In the genomic region with DNA sequence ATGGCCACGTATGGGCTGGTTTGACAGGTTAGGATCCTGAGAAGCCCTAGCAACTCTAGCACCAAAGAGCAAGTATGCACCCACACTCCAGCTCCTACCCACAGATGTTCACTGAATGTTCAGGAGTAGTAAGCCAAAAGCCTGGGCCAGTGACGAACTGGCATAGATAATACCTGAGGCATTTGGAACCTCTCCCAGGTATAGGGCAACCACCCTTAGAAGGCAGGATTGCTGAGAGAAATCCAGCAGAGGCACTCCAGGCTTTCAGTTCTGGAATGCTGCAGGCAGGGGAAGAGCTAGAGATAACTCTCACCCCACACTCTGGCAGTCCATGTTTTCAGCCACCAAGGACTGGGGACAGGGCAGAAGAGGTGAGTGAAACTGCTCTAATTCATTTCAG, we compare ENCODE assay signal across 7 cellular contexts. TPM values are rescaled to one million over a fixed set of nuclear protein-coding genes. Genes with fewer than 3 reads are reported as not detected.
DNase-seq lines count a peak whose midpoint lies in the region; ATAC-seq, FAIRE-seq and TF ChIP-seq lines count a peak whose summit lies in the region.
"Not testable (repeated sequence)": the region's sequence is repeated elsewhere in the genome, so short reads cannot be mapped to it uniquely, and the experiment has no call there.

No MANE protein-coding gene starts in this region.

- H3K27ac ChIP-seq in foreskin keratinocyte; HepG2 (ENCODE audit: extremely low read length, insufficient read depth, low read length); upper lobe of right lung: not testable (repeated sequence)
- H3K27ac ChIP-seq in heart left ventricle, result peak overlapping the region in 4 of 12 donors; percentile 1 to 62 (median 24)

- intact Hi-C loops in heart left ventricle (cut with DNase I); left ventricle myocardium superior (cut with micrococcal nuclease); HepG2 (cut with micrococcal nuclease; ENCODE audit: unreplicated experiment); upper lobe of right lung (cut with DNase I): not testable (repeated sequence)

- TF ChIP-seq EP300 in HepG2 (IDR thresholded peaks at IDR 0.05; ENCODE audit: low read depth in 2 of 2, low read length in 2 of 2); HepG2 (CRISPR knock-in tag; IDR thresholded peaks at IDR 0.05; ENCODE audit: borderline replicate concordance): not testable (repeated sequence)

- not testable (repeated sequence) for H3K4me3 Mint-ChIP-seq in nephron progenitor cell

- not testable (repeated sequence) for TF ChIP-seq RAD21 in HepG2 (CRISPR knock-in tag; IDR thresholded peaks at IDR 0.05)

- not testable (repeated sequence) for FAIRE-seq in HepG2 (lab: Jason Lieb, UNC)

- H3K27me3 ChIP-seq in Loucy (ENCODE audit: insufficient read depth, low read length, poor library complexity, severe bottlenecking); foreskin keratinocyte; heart left ventricle; HepG2 (ENCODE audit: control insufficient read depth in 1 of 2, insufficient read depth in 2 of 2, low read length in 2 of 2); upper lobe of right lung: not testable (repeated sequence)

- peaks cover 76% of the 10 kb centered on the region for H3K36me3 Mint-ChIP-seq in nephron progenitor cell (ENCODE audit: low read depth)

- H3K9ac ChIP-seq in Loucy (ENCODE audit: low read depth, low read length, poor library complexity, severe bottlenecking); HepG2 (ENCODE audit: insufficient read depth, low read depth, low read length): not testable (repeated sequence)

- ATAC-seq in foreskin keratinocyte (peak; percentile 55), heart left ventricle (peak; percentile 81 to 95 (median 84)), left ventricle myocardium superior (peak; percentile 96), HepG2 (peak; percentile 82), upper lobe of right lung (peak; percentile 40)

- DNase-seq in foreskin keratinocyte (peak in 1 of 2 donors; percentile 27), heart left ventricle (peak in 1 of 5 donors; percentile 25)
- not testable (repeated sequence) for DNase-seq in left ventricle myocardium superior; HepG2 (ENCODE audit: low spot score); nephron progenitor cell; upper lobe of right lung

- H3K4me3 ChIP-seq in Loucy (ENCODE audit: low read length, poor library complexity, severe bottlenecking); heart left ventricle; HepG2 (replicated peaks in 1 of 3; ENCODE audit: insufficient read depth in 1 of 3, low read depth in 2 of 3, low read length in 3 of 3); upper lobe of right lung: not testable (repeated sequence)

- CTCF ChIA-PET in HepG2 (lab: Yijun Ruan, JAX; ENCODE audit: low intra/inter-chr PET ratio, low total read pairs), result not testable (repeated sequence)

- peak overlapping the region; percentile 25 for H3K27ac Mint-ChIP-seq in nephron progenitor cell

- not testable (repeated sequence) for H3F3A ChIP-seq in Loucy (ENCODE audit: low read depth)

- H3K9me3 ChIP-seq in Loucy (ENCODE audit: insufficient read depth, low read depth, low read length); HepG2 (ENCODE audit: low read length); upper lobe of right lung: not testable (repeated sequence)
- H3K9me3 ChIP-seq in heart left ventricle, result peaks cover 0 to 20% (median 6%) of the 10 kb centered on the region in 12 donors

- H2AFZ ChIP-seq in Loucy (ENCODE audit: low read length); HepG2 (ENCODE audit: low read length): not testable (repeated sequence)

- H3K9me3 Mint-ChIP-seq in nephron progenitor cell, result peaks cover 30% of the 10 kb centered on the region

- H3K79me2 ChIP-seq in Loucy (ENCODE audit: insufficient read depth, low read length); HepG2 (ENCODE audit: insufficient read depth, low read length): not testable (repeated sequence)

- TF ChIP-seq CTCF in Loucy (conservative IDR thresholded peaks at IDR 0.05; ENCODE audit: low read length); foreskin keratinocyte (conservative IDR thresholded peaks at IDR 0.05); heart left ventricle (IDR thresholded peaks at IDR 0.05); HepG2 (CRISPR knock-in tag; IDR thresholded peaks at IDR 0.05); nephron progenitor cell (IDR thresholded peaks at IDR 0.05); upper lobe of right lung (IDR thresholded peaks at IDR 0.05): not testable (repeated sequence)

- not testable (repeated sequence) for H3K4me1 ChIP-seq in Loucy (ENCODE audit: insufficient read depth, low read length, poor library complexity, severe bottlenecking); foreskin keratinocyte; HepG2 (ENCODE audit: insufficient read depth, low read length); upper lobe of right lung
- peaks cover 0 to 16% (median 3%) of the 10 kb centered on the region in 12 donors for H3K4me1 ChIP-seq in heart left ventricle

- in situ Hi-C loops in HepG2 (cut with HindIII; ENCODE audit: extremely low pct_ligation_motif_present, low pct_unique_long_range_greater_than_20kb), result not testable (repeated sequence)

- peak overlapping the region; percentile 47 for H3K4me2 ChIP-seq in Loucy (ENCODE audit: low read depth, low read length, poor library complexity, severe bottlenecking)
- not testable (repeated sequence) for H3K4me2 ChIP-seq in HepG2 (ENCODE audit: low read depth, low read length)

- not testable (repeated sequence) for TF ChIP-seq POLR2A in heart left ventricle (IDR thresholded peaks at IDR 0.05); HepG2 (IDR thresholded peaks at IDR 0.05; ENCODE audit: insufficient read depth in 1 of 2, low read depth in 2 of 2, low read length in 2 of 2)

- H3K27me3 Mint-ChIP-seq in nephron progenitor cell (ENCODE audit: low read depth, poor library complexity), result not testable (repeated sequence)

- not testable (repeated sequence) for H3K9me2 ChIP-seq in Loucy (replicated peaks; ENCODE audit: low read depth, low read length)

- POLR2A ChIA-PET in HepG2 (lab: Yijun Ruan, JAX), result not testable (repeated sequence)

- WGBS in heart left ventricle, 4 donors, result 54 to 65% (median 61%) methylated on average over 2 of the region's 2 CpGs
- WGBS in HepG2 (ENCODE audit: low lambda C conversion rate), result 100% methylated on average over 2 of the region's 2 CpGs

- not testable (repeated sequence) for H3K4me1 Mint-ChIP-seq in nephron progenitor cell

- H3K36me3 ChIP-seq in Loucy (ENCODE audit: insufficient read depth, low read length); heart left ventricle; HepG2 (replicated peaks in 1 of 2; ENCODE audit: control insufficient read depth in 1 of 2, insufficient read depth in 2 of 2, low read length in 2 of 2); upper lobe of right lung: not testable (repeated sequence)

- BruUV-seq in HepG2 (replicated peaks; lab: Mats Ljungman, UMichigan), result not testable (repeated sequence)

- not testable (repeated sequence) for H4K20me1 ChIP-seq in Loucy (ENCODE audit: insufficient read depth, low read length, poor library complexity, severe bottlenecking); HepG2 (ENCODE audit: insufficient read depth, low read length)

RNA-seq across cellular contexts. Expression of a gene that starts 39.4 kb away (rescaled TPM):
- total RNA-seq in foreskin keratinocyte (22.1 and 23.9 TPM in 2 replicates), heart left ventricle (10 to 100 TPM in 6 of 9 donors, 1 to 10 TPM in 3; 7.1 to 17.7 (median 10.3) TPM), left ventricle myocardium superior (12.1 TPM), HepG2 (2016; rRNA removed; fragmentation: Illumina TruSeq; extraction: Trizol) (53.7 and 79.4 TPM in 2 replicates), upper lobe of right lung (23.7 TPM)
- polyA plus RNA-seq in foreskin keratinocyte (7.0 and 9.3 TPM in 2 replicates), heart left ventricle (10 to 100 TPM in 1 of 2 donors, 1 to 10 TPM in 1; 4.3 to 16.6 TPM), HepG2 (2011; rRNA removed) (22.6 and 25.7 TPM in 2 replicates)
- 27.4 and 29.8 TPM in 2 replicates for total RNA-seq in HepG2 (2016; cell fraction: cytosol; rRNA removed; fragmentation: Illumina TruSeq; extraction: Trizol; ENCODE audit: low read depth)
- 54.2 and 78.8 TPM in 2 replicates for total RNA-seq in HepG2 (2016; cell fraction: insoluble cytoplasmic fraction; rRNA removed; fragmentation: Illumina TruSeq; extraction: Trizol)
- 64.3 and 72.7 TPM in 2 replicates for total RNA-seq in HepG2 (2016; cell fraction: membrane; rRNA removed; fragmentation: Illumina TruSeq; extraction: Trizol)
- total RNA-seq in HepG2 (2016; cell fraction: nucleus; rRNA removed; fragmentation: Illumina TruSeq; extraction: Trizol), result 45.4 and 47.2 TPM in 2 replicates
- polyA plus RNA-seq in HepG2 (2011; cell fraction: cytosol; rRNA removed), result 9.1 and 15.2 TPM in 2 replicates
- polyA plus RNA-seq in HepG2 (2011; cell fraction: nucleus; rRNA removed), result 11.8 and 16.3 TPM in 2 replicates
- polyA plus RNA-seq in HepG2 (2012), result 32.6 and 35.2 TPM in 2 replicates
- 12.4 and 15.4 TPM in 2 replicates for polyA plus RNA-seq in HepG2 (2016; cell fraction: cytosol; fragmentation: Illumina TruSeq; extraction: Trizol; ENCODE audit: low read depth)
- 46.3 and 51.5 TPM in 2 replicates for polyA plus RNA-seq in HepG2 (2016; cell fraction: insoluble cytoplasmic fraction; fragmentation: Illumina TruSeq; extraction: Trizol; ENCODE audit: low read depth)
- 29.5 and 30.4 TPM in 2 replicates for polyA plus RNA-seq in HepG2 (2016; cell fraction: membrane; fragmentation: Illumina TruSeq; extraction: Trizol; ENCODE audit: low read depth)
- polyA plus RNA-seq in HepG2 (2016; cell fraction: nucleus; fragmentation: Illumina TruSeq; extraction: Trizol; ENCODE audit: insufficient read depth, low read depth), result 45.4 and 46.0 TPM in 2 replicates
- 12.5 and 21.0 TPM in 2 replicates for polyA minus RNA-seq in HepG2 (2011; rRNA and poly(A)+ RNA removed; ENCODE audit: low replicate concordance)
- polyA minus RNA-seq in HepG2 (2011; cell fraction: cytosol; rRNA and poly(A)+ RNA removed), result 22.2 and 26.3 TPM in 2 replicates
- 45.1 and 52.1 TPM in 2 replicates for polyA minus RNA-seq in HepG2 (2011; cell fraction: nucleus; rRNA and poly(A)+ RNA removed)

RNA-seq across cellular contexts. Expression of a gene that starts 39.8 kb away (rescaled TPM):
- total RNA-seq in foreskin keratinocyte (98.1 and 120 TPM in 2 replicates), heart left ventricle (100 to 1,000 TPM in 7 of 9 donors, 10 to 100 TPM in 2; 93.0 to 138 (median 115) TPM), left ventricle myocardium superior (106 TPM), HepG2 (2016; rRNA removed; fragmentation: Illumina TruSeq; extraction: Trizol) (798 and 1,108 TPM in 2 replicates), upper lobe of right lung (120 TPM)
- polyA plus RNA-seq in foreskin keratinocyte (42.4 and 61.8 TPM in 2 replicates), heart left ventricle (10 to 100 TPM; 42.9 to 88.5 TPM), HepG2 (2011; rRNA removed) (286 and 301 TPM in 2 replicates)
- total RNA-seq in HepG2 (2016; cell fraction: cytosol; rRNA removed; fragmentation: Illumina TruSeq; extraction: Trizol; ENCODE audit: low read depth), result 64.0 and 73.9 TPM in 2 replicates
- total RNA-seq in HepG2 (2016; cell fraction: insoluble cytoplasmic fraction; rRNA removed; fragmentation: Illumina TruSeq; extraction: Trizol), result 786 and 1,126 TPM in 2 replicates
- total RNA-seq in HepG2 (2016; cell fraction: membrane; rRNA removed; fragmentation: Illumina TruSeq; extraction: Trizol), result 188 and 209 TPM in 2 replicates
- 366 and 405 TPM in 2 replicates for total RNA-seq in HepG2 (2016; cell fraction: nucleus; rRNA removed; fragmentation: Illumina TruSeq; extraction: Trizol)
- polyA plus RNA-seq in HepG2 (2011; cell fraction: cytosol; rRNA removed), result 188 and 249 TPM in 2 replicates
- 143 and 202 TPM in 2 replicates for polyA plus RNA-seq in HepG2 (2011; cell fraction: nucleus; rRNA removed)
- polyA plus RNA-seq in HepG2 (2012), result 464 and 581 TPM in 2 replicates
- 39.0 and 41.7 TPM in 2 replicates for polyA plus RNA-seq in HepG2 (2016; cell fraction: cytosol; fragmentation: Illumina TruSeq; extraction: Trizol; ENCODE audit: low read depth)
- polyA plus RNA-seq in HepG2 (2016; cell fraction: insoluble cytoplasmic fraction; fragmentation: Illumina TruSeq; extraction: Trizol; ENCODE audit: low read depth), result 924 and 945 TPM in 2 replicates
- 110 and 122 TPM in 2 replicates for polyA plus RNA-seq in HepG2 (2016; cell fraction: membrane; fragmentation: Illumina TruSeq; extraction: Trizol; ENCODE audit: low read depth)
- 429 and 441 TPM in 2 replicates for polyA plus RNA-seq in HepG2 (2016; cell fraction: nucleus; fragmentation: Illumina TruSeq; extraction: Trizol; ENCODE audit: insufficient read depth, low read depth)
- polyA minus RNA-seq in HepG2 (2011; rRNA and poly(A)+ RNA removed; ENCODE audit: low replicate concordance), result 55.8 and 268 TPM in 2 replicates
- 325 and 361 TPM in 2 replicates for polyA minus RNA-seq in HepG2 (2011; cell fraction: cytosol; rRNA and poly(A)+ RNA removed)
- 171 and 236 TPM in 2 replicates for polyA minus RNA-seq in HepG2 (2011; cell fraction: nucleus; rRNA and poly(A)+ RNA removed)

Comparison
In these comparisons a context has a peak if more than half of its experiments do, and no peak if none do; other contexts are left out.
1. ATAC-seq: peak in every context shown above with its lines; median percentile 96 in left ventricle myocardium superior; 84 in heart left ventricle; 82 in HepG2; 55 in foreskin keratinocyte; 40 in upper lobe of right lung.